In genomic region chr9:134525070-134525815, GRCh38 we compare ENCODE assay signal across 13 cellular contexts.
"Had no signal": no experiment of that assay in that cellular context is flagged by ENCODE, and none has a peak within 500 bp of the region (broad histone marks: within the 10 kb centered on the region; RNA-seq: fewer than 3 reads in every experiment).

No MANE protein-coding gene starts in this region.

- H3K4me1 ChIP-seq: breast epithelium, esophagus squamous epithelium, foreskin keratinocyte had no signal

- H3K9me3 Mint-ChIP-seq: activated naive CD4-positive, alpha-beta T cell treated with anti-CD3 and anti-CD28 coated beads, Interleukin-2, amount 50 U/mL, for 24 hours had no signal

- H3K27ac ChIP-seq: dorsolateral prefrontal cortex, foreskin keratinocyte had no signal

- H3K36me3 ChIP-seq: breast epithelium, esophagus squamous epithelium had no signal

- H3K27ac Mint-ChIP-seq: activated naive CD4-positive, alpha-beta T cell treated with anti-CD3 and anti-CD28 coated beads, Interleukin-2, amount 50 U/mL, for 24 hours; stimulated activated naive CD8-positive, alpha-beta T cell treated with anti-CD3 and anti-CD28 coated beads, Interleukin-15, Interleukin-2, amounts not matched to agents 100 ng/mL and 50 ng/mL, for 24 hours had no signal

- H3K4me3 ChIP-seq: dorsolateral prefrontal cortex, esophagus squamous epithelium had no signal

- DNase-seq: activated CD4-positive, alpha-beta T cell treated with anti-CD3 and anti-CD28 coated beads, Interleukin-2, amount 50 U/mL, for 4 hours; activated CD4-positive, CD25-positive, alpha-beta regulatory T cell treated with anti-CD3 and anti-CD28 coated beads, Interleukin-2, amount 50 U/mL, for 72 hours; esophagus squamous epithelium; foreskin keratinocyte; stimulated activated CD4-positive, alpha-beta T cell treated with anti-CD3 and anti-CD28 coated beads, Interleukin-2, amount 100 ng/mL, for 48 hours; stimulated activated CD8-positive, alpha-beta memory T cell treated with anti-CD3 and anti-CD28 coated beads, Interleukin-4, amount 100 ng/mL, for 48 hours; T-helper 9 cell had no signal

- ATAC-seq: foreskin keratinocyte, left colon had no signal

- H3K36me3 Mint-ChIP-seq: activated naive CD4-positive, alpha-beta T cell treated with anti-CD3 and anti-CD28 coated beads, Interleukin-2, amount 50 U/mL, for 24 hours had no signal

- H3K4me3 Mint-ChIP-seq: activated naive CD4-positive, alpha-beta T cell treated with anti-CD3 and anti-CD28 coated beads, Interleukin-2, amount 50 U/mL, for 24 hours; nephron; stimulated activated naive CD8-positive, alpha-beta T cell treated with anti-CD3 and anti-CD28 coated beads, Interleukin-15, Interleukin-2, amounts not matched to agents 100 ng/mL and 50 ng/mL, for 24 hours had no signal

- H3K4me1 Mint-ChIP-seq: activated naive CD4-positive, alpha-beta T cell treated with anti-CD3 and anti-CD28 coated beads, Interleukin-2, amount 50 U/mL, for 24 hours had no signal

- H3K27me3 Mint-ChIP-seq: activated naive CD4-positive, alpha-beta T cell treated with anti-CD3 and anti-CD28 coated beads, Interleukin-2, amount 50 U/mL, for 24 hours; stimulated activated naive CD8-positive, alpha-beta T cell treated with anti-CD3 and anti-CD28 coated beads, Interleukin-15, Interleukin-2, amounts not matched to agents 100 ng/mL and 50 ng/mL, for 24 hours had no signal

- H3K27me3 ChIP-seq: foreskin keratinocyte had no signal
